Comparison of ENCODE assay signal across 14 cellular contexts in genomic region chr2:111145103-111145760, GRCh38.
"Had no signal": no experiment of that assay in that cellular context is flagged by ENCODE, and none has a peak within 500 bp of the region (broad histone marks: within the 10 kb centered on the region; RNA-seq: fewer than 3 reads in every experiment).

No MANE protein-coding gene starts in this region.

- H3K4me3 Mint-ChIP-seq: activated naive CD8-positive, alpha-beta T cell treated with anti-CD3 and anti-CD28 coated beads, Interleukin-2, amount 10 ng/mL, durations not matched to agents 7 days and 5 days; naive thymus-derived CD8-positive, alpha-beta T cell; stimulated activated memory B cell treated with anti-CD40 and anti-IgM and Interleukin-4, amounts not matched to agents 10 μg/mL and 1 μg/mL and 100 μg/mL, for 72 hours had no signal

- DNase-seq: activated CD4-positive, alpha-beta T cell treated with anti-CD3 and anti-CD28 coated beads for 48 hours; activated effector memory CD4-positive, alpha-beta T cell treated with Interleukin-2 at 50 U/mL for 16 hours; activated naive CD8-positive, alpha-beta T cell treated with anti-CD3 and anti-CD28 coated beads, Interleukin-2, amount 10 ng/mL, durations not matched to agents 7 days and 5 days; effector CD4-positive, alpha-beta T cell; foreskin melanocyte; heart right ventricle; mammary epithelial cell; mucosa of descending colon; naive thymus-derived CD8-positive, alpha-beta T cell; nucleus accumbens; right cardiac atrium; upper lobe of right lung had no signal

- H3K27ac Mint-ChIP-seq: activated naive CD8-positive, alpha-beta T cell treated with anti-CD3 and anti-CD28 coated beads, Interleukin-2, amount 10 ng/mL, durations not matched to agents 7 days and 5 days; stimulated activated memory B cell treated with anti-CD40 and anti-IgM and Interleukin-4, amounts not matched to agents 10 μg/mL and 1 μg/mL and 100 μg/mL, for 72 hours had no signal

- H3K27ac ChIP-seq: heart right ventricle, upper lobe of right lung had no signal

- H3K9me3 ChIP-seq: heart right ventricle, mucosa of descending colon, upper lobe of right lung had no signal

- ATAC-seq: heart right ventricle; mucosa of descending colon; naive thymus-derived CD8-positive, alpha-beta T cell; right cardiac atrium; stimulated activated memory B cell treated with anti-CD40 and anti-IgM and Interleukin-4, amounts not matched to agents 10 μg/mL and 1 μg/mL and 100 μg/mL, for 72 hours; upper lobe of right lung had no signal

- H3K27me3 ChIP-seq: heart right ventricle, upper lobe of right lung had no signal

- H3K4me2 ChIP-seq: smooth muscle cell had no signal

- H3K4me3 ChIP-seq: heart right ventricle, mucosa of descending colon, smooth muscle cell, upper lobe of right lung had no signal

- H3K27me3 Mint-ChIP-seq: naive thymus-derived CD8-positive, alpha-beta T cell; stimulated activated memory B cell treated with anti-CD40 and anti-IgM and Interleukin-4, amounts not matched to agents 10 μg/mL and 1 μg/mL and 100 μg/mL, for 72 hours had no signal

- H3K9me3 Mint-ChIP-seq: activated naive CD8-positive, alpha-beta T cell treated with anti-CD3 and anti-CD28 coated beads, Interleukin-2, amount 10 ng/mL, durations not matched to agents 7 days and 5 days; naive thymus-derived CD8-positive, alpha-beta T cell; stimulated activated memory B cell treated with anti-CD40 and anti-IgM and Interleukin-4, amounts not matched to agents 10 μg/mL and 1 μg/mL and 100 μg/mL, for 72 hours had no signal
